27 cellular contexts compared by ENCODE assay signal in the genomic region with DNA sequence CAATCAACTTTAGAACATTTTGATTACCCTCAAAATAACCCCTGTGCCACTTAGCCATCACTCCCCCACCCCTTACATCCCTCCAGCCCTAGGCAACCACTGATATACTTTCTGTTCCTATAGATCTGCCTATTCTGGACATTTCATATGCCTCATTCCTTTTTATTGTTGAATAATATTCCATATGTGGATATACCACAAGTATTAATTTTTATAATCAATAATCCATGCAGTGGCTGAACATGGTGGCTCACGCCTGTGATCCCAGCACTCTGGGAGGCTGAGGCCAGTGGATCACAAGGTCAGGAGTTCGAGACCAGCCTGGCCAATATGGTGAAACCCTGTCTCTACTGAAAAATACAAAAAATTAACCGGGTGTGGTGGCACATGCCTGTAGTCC.
"Had no signal": no experiment of that assay in that cellular context is flagged by ENCODE, and none has a peak within 500 bp of the region (broad histone marks: within the 10 kb centered on the region; RNA-seq: fewer than 3 reads in every experiment).

No MANE protein-coding gene starts in this region.

- H3K36me3 ChIP-seq: ascending aorta, breast epithelium, cardiac muscle cell, colonic mucosa, esophagus squamous epithelium, gastroesophageal sphincter, heart right ventricle had no signal

- H3K4me1 ChIP-seq: ascending aorta, breast epithelium, colonic mucosa, gastroesophageal sphincter had no signal

- H3K27ac ChIP-seq: ascending aorta, breast epithelium, cardiac muscle cell, colonic mucosa, epithelial cell of prostate, esophagus squamous epithelium, gastroesophageal sphincter, heart right ventricle, VCaP had no signal

- H3K27me3 ChIP-seq: ascending aorta, breast epithelium, cardiac muscle cell, colonic mucosa, heart right ventricle had no signal

- H3K9me3 ChIP-seq: ascending aorta, breast epithelium, colonic mucosa, esophagus squamous epithelium, gastroesophageal sphincter, heart right ventricle had no signal

- ATAC-seq: activated CD8-positive, alpha-beta T cell treated with anti-CD3 and anti-CD28 coated beads for 36 hours; activated naive CD8-positive, alpha-beta T cell treated with anti-CD3 and anti-CD28 coated beads, Interleukin-2, amount 50 U/mL, for 24 hours; activated T-cell treated with anti-CD3 and anti-CD28 coated beads, Interleukin-2, amount 50 U/mL, for 4 hours; activated T-helper 17 cell treated with anti-CD3 and anti-CD28 coated beads, Interleukin-2, amount 50 U/mL, for 72 hours; gastroesophageal sphincter; heart right ventricle; WTC11 had no signal

- H3K4me3 ChIP-seq: ascending aorta, breast epithelium, cardiac muscle cell, colonic mucosa, esophagus squamous epithelium, gastroesophageal sphincter, heart right ventricle had no signal

- DNase-seq: activated CD4-positive, alpha-beta T cell treated with anti-CD3 and anti-CD28 coated beads for 1 hour; activated CD4-positive, alpha-beta T cell treated with anti-CD3 and anti-CD28 coated beads for 48 hours; activated CD4-positive, alpha-beta T cell treated with anti-CD3 and anti-CD28 coated beads, Interleukin-2, amount 50 U/mL, for 1 hour; activated CD4-positive, alpha-beta T cell treated with anti-CD3 and anti-CD28 coated beads, Interleukin-2, amount 50 U/mL, for 48 hours; activated CD8-positive, alpha-beta memory T cell treated with anti-CD3 and anti-CD28 coated beads for 24 hours; activated CD8-positive, alpha-beta T cell treated with anti-CD3 and anti-CD28 coated beads for 36 hours; activated effector memory CD4-positive, alpha-beta T cell treated with anti-CD3 and anti-CD28 coated beads, Interleukin-2, amount 50 U/mL, for 16 hours; activated naive CD4-positive, alpha-beta T cell treated with anti-CD3 and anti-CD28 coated beads for 36 hours; activated naive CD8-positive, alpha-beta T cell treated with anti-CD3 and anti-CD28 coated beads for 36 hours; activated naive CD8-positive, alpha-beta T cell treated with anti-CD3 and anti-CD28 coated beads, Interleukin-2, amount 50 U/mL, for 24 hours; activated T-cell treated with anti-CD3 and anti-CD28 coated beads, Interleukin-2, amount 50 U/mL, for 4 hours; central memory CD4-positive, alpha-beta T cell; cerebellar nuclear complex; colonic mucosa; effector CD8-positive, alpha-beta T cell; esophagus squamous epithelium; foreskin melanocyte; heart right ventricle; T-helper 2 cell had no signal
